In the genomic region with DNA sequence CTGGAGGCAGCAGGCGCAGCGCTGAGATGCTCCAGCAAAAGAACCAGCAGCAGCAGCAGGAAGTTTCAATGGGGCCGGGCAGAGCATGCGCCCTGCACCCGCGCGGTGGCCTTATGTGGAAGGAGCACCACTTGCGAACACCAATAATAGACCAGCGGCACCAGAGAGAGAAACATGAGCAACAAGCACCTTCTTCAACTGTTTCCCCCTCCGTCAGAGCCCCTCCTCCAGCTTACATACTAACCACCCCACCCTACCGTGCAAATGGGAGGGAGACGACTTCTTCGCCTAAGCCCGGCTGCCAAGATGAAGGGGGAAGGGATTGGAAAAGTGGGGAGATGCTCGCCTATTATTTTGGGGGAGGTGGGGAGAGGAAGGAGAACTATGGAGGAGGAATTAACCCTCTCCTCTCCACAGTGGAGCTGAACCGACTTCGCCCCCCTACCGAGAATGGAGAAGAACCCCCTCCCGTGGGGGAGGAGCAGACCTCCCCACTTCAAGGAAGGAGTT, we compare ENCODE assay signal across 8 cellular contexts. TPM values are rescaled to one million over a fixed set of nuclear protein-coding genes. Genes with fewer than 3 reads are reported as not detected.
DNase-seq lines count a peak whose midpoint lies in the region; ATAC-seq, FAIRE-seq and TF ChIP-seq lines count a peak whose summit lies in the region.

No MANE protein-coding gene starts in this region.

- no peaks in the 10 kb centered on the region for H3K36me3 ChIP-seq in aorta (ENCODE audit: control insufficient read depth in 1 of 2, insufficient read depth in 2 of 2, low read length in 1 of 2)

- peak; percentile 34 for TF ChIP-seq CTCF in astrocyte of the cerebellum (IDR thresholded peaks at IDR 0.05; ENCODE audit: low read depth, low read length, missing control alignments)

- no peaks in the 10 kb centered on the region for H3K4me1 ChIP-seq in aorta (ENCODE audit: control insufficient read depth in 1 of 2, insufficient read depth in 2 of 2, low read length in 2 of 2)

- in situ Hi-C loops in astrocyte of the cerebellum (cut with HindIII; ENCODE audit: low sequenced_read_pairs) = no loop called here

- intact Hi-C loops in aorta (cut with DNase I) = no loop called here

- peak overlapping the region in 1 of 2 donors; percentile 82 for H3K27ac ChIP-seq in aorta (ENCODE audit: low read depth in 1 of 2, low read length in 2 of 2)

- no peaks in the 10 kb centered on the region for H3K27me3 ChIP-seq in aorta (ENCODE audit: control insufficient read depth in 1 of 2, insufficient read depth in 2 of 2, low read length in 1 of 2)

- DNase-seq in GM18507 (ENCODE audit: extremely low spot score, insufficient read length, low read depth) = peak; percentile 57
- DNase-seq in NCI-H2029 (lab: John Stamatoyannopoulos, UW) = peak; percentile 85
- DNase-seq in T-helper 22 cell (ENCODE audit: low read depth) = peak; percentile 76
- DNase-seq in astrocyte of the cerebellum (ENCODE audit: low read depth) = peak; percentile 74
- DNase-seq in hippocampal formation (lab: John Stamatoyannopoulos, UW) = peak; percentile 82 to 89
- DNase-seq in renal cortical epithelial cell (ENCODE audit: low read depth) = peak; percentile 84
- peak; percentile 91 to 93 for DNase-seq in aorta

- ATAC-seq in HG03025 (IDR thresholded peaks at IDR 0.05; ENCODE audit: low FRiP score, unreplicated experiment) (peak; percentile 40), aorta (ENCODE audit: low FRiP score) (peak; percentile 54)

- H3K4me3 ChIP-seq in astrocyte of the cerebellum (ENCODE audit: low read depth, low read length) (peak overlapping the region; percentile 92), aorta (ENCODE audit: low read length in 2 of 2) (peak overlapping the region; percentile 71 to 96)

- 0% methylated on average over 19 of the region's 19 CpGs for WGBS in aorta, 2 donors

- no peaks in the 10 kb centered on the region for H3K9me3 ChIP-seq in aorta (ENCODE audit: control insufficient read depth, low read length)

- peak; percentile 83 for FAIRE-seq in GM18507 (lab: Jason Lieb, UNC)

RNA-seq across cellular contexts. Expression of a gene that starts 1.1 kb away (rescaled TPM):
- total RNA-seq in renal cortical epithelial cell (18.1 and 74.2 TPM in 2 replicates), aorta (100 to 1,000 TPM in 1 of 2 donors, 10 to 100 TPM in 1; 94.3 to 100 TPM)
- 10 to 100 TPM; 18.2 to 22.2 TPM for polyA plus RNA-seq in aorta

RNA-seq across cellular contexts. Expression of a gene that starts 1.5 kb away (rescaled TPM):
- 22.6 and 26.2 TPM in 2 replicates for total RNA-seq in renal cortical epithelial cell
- 10 to 100 TPM; 28.4 to 36.5 TPM for total RNA-seq in aorta
- 100 to 1,000 TPM in 1 of 2 donors, 10 to 100 TPM in 1; 99.0 to 130 TPM for polyA plus RNA-seq in aorta
